Comparison of ENCODE assay signal across 21 cellular contexts in the genomic region with DNA sequence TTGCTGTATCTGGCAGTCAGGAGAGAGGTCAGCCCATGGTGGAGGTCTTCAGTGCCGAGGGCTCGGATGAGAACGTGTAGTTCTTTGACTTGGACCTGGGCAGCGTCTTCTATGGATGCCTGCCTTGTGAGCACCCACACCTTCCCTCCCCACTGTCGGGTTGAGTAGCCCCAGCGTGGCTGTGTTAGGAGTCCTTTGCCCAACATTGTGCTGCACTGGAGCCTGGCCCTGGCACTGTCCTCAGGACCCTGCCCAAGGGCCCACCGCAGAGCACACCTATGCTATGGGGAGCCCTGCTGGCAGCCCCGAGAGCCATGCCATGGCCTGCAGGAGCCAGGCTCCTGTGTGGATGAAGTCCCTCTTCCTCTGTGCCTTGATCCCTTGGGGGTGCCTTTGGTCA. TPM values are rescaled to one million over a fixed set of nuclear protein-coding genes. Genes with fewer than 3 reads are reported as not detected.
DNase-seq lines count a peak whose midpoint lies in the region; ATAC-seq, FAIRE-seq and TF ChIP-seq lines count a peak whose summit lies in the region.
"Had no signal": no experiment of that assay in that cellular context is flagged by ENCODE, and none has a peak within 500 bp of the region (broad histone marks: within the 10 kb centered on the region; RNA-seq: fewer than 3 reads in every experiment).

No MANE protein-coding gene starts in this region.

- no peak overlapping the region for H3K14ac ChIP-seq in IMR-90 (replicated peaks; ENCODE audit: low read depth, low read length)

- no peak overlapping the region for H2BK5ac ChIP-seq in IMR-90 (ENCODE audit: low read depth, low read length, poor library complexity, severe bottlenecking)

- H3K27ac Mint-ChIP-seq in astrocyte (ENCODE audit: unreplicated experiment) (peak overlapping the region; percentile 4), nephron (peak overlapping the region in 2 of 3 experiments; percentile 1 to 13)
- H3K27ac Mint-ChIP-seq: activated T-helper 2 cell treated with anti-CD3 and anti-CD28 coated beads, Interferon-gamma antibody, Interleukin-2, Interleukin-4, amounts not matched to agents 10 μg/mL and 5 μg/mL and 100 μg/mL, durations not matched to agents 14 hours and 24 hours and 36 hours had no signal

- no peak for TF ChIP-seq EP300 in SK-N-SH (IDR thresholded peaks at IDR 0.05; ENCODE audit: borderline replicate concordance in 1 of 2, low read depth in 1 of 2, low read length in 1 of 2)

- H3K9me2 ChIP-seq in SK-N-SH (no peaks in the 10 kb centered on the region), MM.1S (replicated peaks; ENCODE audit: insufficient read depth, low read length) (no peaks in the 10 kb centered on the region)

- no peak overlapping the region for H2AFZ ChIP-seq in SK-N-SH (ENCODE audit: low read depth)
- H2AFZ ChIP-seq in IMR-90 (replicated peaks; ENCODE audit: low read length, poor library complexity) = no peak overlapping the region
- H2AFZ ChIP-seq in astrocyte (ENCODE audit: low read depth, low read length) = no peak overlapping the region
- H2AFZ ChIP-seq in MM.1S (ENCODE audit: low read length) = no peak overlapping the region

- H3K9me3 Mint-ChIP-seq in astrocyte (ENCODE audit: unreplicated experiment) (no peaks in the 10 kb centered on the region), nephron (no peaks in the 10 kb centered on the region)
- H3K9me3 Mint-ChIP-seq: activated T-helper 2 cell treated with anti-CD3 and anti-CD28 coated beads, Interferon-gamma antibody, Interleukin-2, Interleukin-4, amounts not matched to agents 10 μg/mL and 5 μg/mL and 100 μg/mL, durations not matched to agents 14 hours and 24 hours and 36 hours had no signal

- 88% methylated on average over 4 of the region's 8 CpGs for WGBS in SK-N-SH (ENCODE audit: low lambda C conversion rate)
- 100% methylated on average over 3 of the region's 8 CpGs; no CpG with 5 or more reads in 1 of the 2 experiments for WGBS in IMR-90 (ENCODE audit: extremely low coverage in 2 of 2, insufficient read length in 1 of 2), 2 experiments

- ATAC-seq in SK-N-SH treated with all-trans-retinoic acid at 6 μM for 48 hours (no peak), IMR-90 (ENCODE audit: low read depth) (no peak), HG03565 (IDR thresholded peaks at IDR 0.05; ENCODE audit: unreplicated experiment) (no peak), HG03175 (IDR thresholded peaks at IDR 0.05; ENCODE audit: unreplicated experiment) (no peak)

- H2BK15ac ChIP-seq in IMR-90 (ENCODE audit: low read depth, low read length) = no peak overlapping the region

- peak overlapping the region; percentile 21; the same call in 1 of the 2 replicates for H3K23ac ChIP-seq in IMR-90 (ENCODE audit: low read depth, low read length)

- intact Hi-C loops in IMR-90 (cut with micrococcal nuclease) = no loop called here

- H4K20me1 ChIP-seq in SK-N-SH (ENCODE audit: insufficient read depth) = peaks cover 62% of the 10 kb centered on the region
- H4K20me1 ChIP-seq in IMR-90 (ENCODE audit: insufficient read depth, low read length) = peaks cover 47% of the 10 kb centered on the region
- peaks cover 78% of the 10 kb centered on the region for H4K20me1 ChIP-seq in astrocyte (ENCODE audit: insufficient read depth, low read length)
- peaks cover 8% of the 10 kb centered on the region for H4K20me1 ChIP-seq in MM.1S (ENCODE audit: insufficient read depth, low read length)

- H3F3A ChIP-seq in SK-N-SH (replicated peaks; ENCODE audit: insufficient read depth) = peaks cover 7% of the 10 kb centered on the region
- H3F3A ChIP-seq in MM.1S (ENCODE audit: insufficient read depth, low read length) = no peaks in the 10 kb centered on the region

- dilution Hi-C loops in IMR-90 (cut with HindIII; ENCODE audit: low sequenced_read_pairs, unreplicated experiment) = no loop called here

- CTCF ChIA-PET in SK-N-SH (lab: Yijun Ruan, JAX) = interaction anchor here (1.1 to 1.5 kb wide), 2 partner anchors 98 to 103 kb away, joined by 4 to 6 read pairs; no protein-coding TSS in a partner anchor
- CTCF ChIA-PET in IMR-90 (lab: Yijun Ruan, JAX) = interaction anchor here (1.4 kb wide), 1 partner anchor 39 kb away, joined by 4 read pairs; no protein-coding TSS in a partner anchor

- H2BK120ac ChIP-seq in IMR-90 (ENCODE audit: low read depth, low read length) = no peak overlapping the region

- H4K91ac ChIP-seq in IMR-90 (ENCODE audit: insufficient read depth, low read depth, low read length) = no peak overlapping the region

- peaks cover 39 to 80% of the 10 kb centered on the region in 2 experiments for H3K79me1 ChIP-seq in IMR-90 (ENCODE audit: low read depth in 1 of 2, low read length in 2 of 2)

- H3K4me3 ChIP-seq in SK-N-SH (ENCODE audit: low read depth in 2 of 2, low read length in 1 of 2) (no peak overlapping the region), IMR-90 (ENCODE audit: insufficient read depth, low read depth, low read length) (no peak overlapping the region), astrocyte (ENCODE audit: insufficient read depth, low read depth, low read length) (no peak overlapping the region), MM.1S (ENCODE audit: low read length) (no peak overlapping the region)
- H3K4me3 ChIP-seq: ascending aorta, coronary artery, SJSA1, thoracic aorta had no signal

- H2AK9ac ChIP-seq in IMR-90 (replicated peaks; ENCODE audit: low read depth, low read length, poor library complexity) = no peak overlapping the region

- H3K9me1 ChIP-seq in IMR-90 (ENCODE audit: insufficient read depth, low read length) = peaks cover 31% of the 10 kb centered on the region

- H3K4me1 ChIP-seq in SK-N-SH (ENCODE audit: control insufficient read depth in 1 of 2, insufficient read depth in 2 of 2, low read depth in 1 of 2, low read length in 1 of 2) (peaks cover 6 to 11% of the 10 kb centered on the region in 2 experiments), IMR-90 (ENCODE audit: control insufficient read depth, insufficient read depth, low read length) (peaks cover 11% of the 10 kb centered on the region), astrocyte (ENCODE audit: insufficient read depth, low read length) (peaks cover 18% of the 10 kb centered on the region), MM.1S (ENCODE audit: low read length) (peaks cover 12% of the 10 kb centered on the region; the same call in 1 of the 2 replicates)

- BruUV-seq in IMR-90 (replicated peaks; lab: Mats Ljungman, UMichigan) = no TSS peak

- no peak for TF ChIP-seq RAD21 in SK-N-SH (IDR thresholded peaks at IDR 0.05; ENCODE audit: low read length)
- TF ChIP-seq RAD21 in IMR-90 (IDR thresholded peaks at IDR 0.05; ENCODE audit: low read length) = no peak

- no peaks in the 10 kb centered on the region for H3K9me3 ChIP-seq in SK-N-SH
- H3K9me3 ChIP-seq in IMR-90 (ENCODE audit: control insufficient read depth, insufficient read depth, low read length) = no peaks in the 10 kb centered on the region
- H3K9me3 ChIP-seq in astrocyte (ENCODE audit: insufficient read depth, low read depth, low read length) = no peaks in the 10 kb centered on the region
- H3K9me3 ChIP-seq in MM.1S (replicated peaks; ENCODE audit: insufficient read depth, low read length) = no peaks in the 10 kb centered on the region
- H3K9me3 ChIP-seq: ascending aorta, SJSA1, thoracic aorta had no signal

- peak overlapping the region; percentile 16 to 45; a peak in 2 of 4 replicates for H3K27ac ChIP-seq in SK-N-SH (ENCODE audit: low read depth in 2 of 2, low read length in 1 of 2)
- no peak overlapping the region for H3K27ac ChIP-seq in IMR-90 (ENCODE audit: insufficient read depth, low read length)
- no peak overlapping the region for H3K27ac ChIP-seq in astrocyte (ENCODE audit: low read depth, low read length)
- no peak overlapping the region for H3K27ac ChIP-seq in MM.1S (ENCODE audit: low read length)
- H3K27ac ChIP-seq: 22Rv1, ascending aorta, C4-2B, coronary artery, SJSA1, thoracic aorta had no signal

- no peak for TF ChIP-seq CTCF in SK-N-SH (IDR thresholded peaks at IDR 0.05)
- TF ChIP-seq CTCF in IMR-90 (conservative IDR thresholded peaks at IDR 0.05; ENCODE audit: low read depth, low read length) = no peak
- TF ChIP-seq CTCF in astrocyte (IDR thresholded peaks at IDR 0.05; ENCODE audit: insufficient read depth, low read depth, low read length) = no peak
- no peak for TF ChIP-seq CTCF in nephron (IDR thresholded peaks at IDR 0.05; ENCODE audit: unreplicated experiment in 3 of 3)
- TF ChIP-seq CTCF in MM.1S (IDR thresholded peaks at IDR 0.05; ENCODE audit: low read length) = no peak

- FAIRE-seq in astrocyte (lab: Jason Lieb, UNC) = no peak
- FAIRE-seq: frontal cortex, GM18507, small intestine had no signal

- no peak overlapping the region for H3K4ac ChIP-seq in IMR-90 (ENCODE audit: low read depth, low read length)

- no peak overlapping the region for H4K8ac ChIP-seq in IMR-90 (ENCODE audit: low read depth in 2 of 2, low read length in 2 of 2)

- H3K9ac ChIP-seq in SK-N-SH = no peak overlapping the region
- H3K9ac ChIP-seq in IMR-90 (ENCODE audit: low read depth, low read length) = no peak overlapping the region
- H3K9ac ChIP-seq in astrocyte (ENCODE audit: low read length) = no peak overlapping the region
- H3K9ac ChIP-seq in MM.1S (ENCODE audit: low read length) = no peak overlapping the region

- no peak overlapping the region for H4K5ac ChIP-seq in IMR-90 (ENCODE audit: low read depth, low read length)

- no peak overlapping the region for H2BK20ac ChIP-seq in IMR-90 (ENCODE audit: low read depth, low read length)

- H3K36me3 ChIP-seq in SK-N-SH (replicated peaks in 1 of 2; ENCODE audit: control insufficient read depth in 1 of 2, insufficient read depth in 2 of 2, low read length in 1 of 2) (peaks cover 28 to 37% of the 10 kb centered on the region in 2 experiments), IMR-90 (ENCODE audit: control insufficient read depth, insufficient read depth, low read length) (peaks cover 26% of the 10 kb centered on the region), astrocyte (ENCODE audit: insufficient read depth, low read length) (peaks cover 13% of the 10 kb centered on the region), MM.1S (replicated peaks; ENCODE audit: insufficient read depth, low read length) (no peaks in the 10 kb centered on the region)
- H3K36me3 ChIP-seq: thoracic aorta had no signal

- no peak overlapping the region for H3K56ac ChIP-seq in IMR-90 (ENCODE audit: extremely low read depth, insufficient read depth, low read length)

- H3K27me3 ChIP-seq in SK-N-SH (ENCODE audit: insufficient read depth) = no peaks in the 10 kb centered on the region
- H3K27me3 ChIP-seq in IMR-90 (ENCODE audit: control insufficient read depth, insufficient read depth, low read length) = no peaks in the 10 kb centered on the region
- H3K27me3 ChIP-seq in astrocyte (ENCODE audit: insufficient read depth, low read length) = no peaks in the 10 kb centered on the region
- H3K27me3 ChIP-seq in MM.1S (replicated peaks; ENCODE audit: insufficient read depth, low read length) = no peaks in the 10 kb centered on the region
- H3K27me3 ChIP-seq: ascending aorta, SJSA1 had no signal

- H3K4me3 Mint-ChIP-seq in astrocyte (ENCODE audit: unreplicated experiment) (no peak overlapping the region), nephron (no peak overlapping the region)

- H3K4me1 Mint-ChIP-seq in astrocyte (ENCODE audit: low read depth, unreplicated experiment) = peaks cover 59% of the 10 kb centered on the region
- H3K4me1 Mint-ChIP-seq in nephron = no peaks in the 10 kb centered on the region

- 0 out of 2 replicates have a peak overlapping the region, but pooled peaks have one; percentile 56 for H3K4me2 ChIP-seq in SK-N-SH
- H3K4me2 ChIP-seq in IMR-90 (ENCODE audit: low read depth, low read length) = no peak overlapping the region
- H3K4me2 ChIP-seq in astrocyte (ENCODE audit: low read length) = peak overlapping the region; percentile 17
- H3K4me2 ChIP-seq in MM.1S (ENCODE audit: low read depth, low read length) = no peak overlapping the region

- no peak overlapping the region for H2AK5ac ChIP-seq in IMR-90 (ENCODE audit: low read depth, low read length)

- H3K79me2 ChIP-seq in SK-N-SH (ENCODE audit: insufficient read depth) = peaks cover 69% of the 10 kb centered on the region
- peaks cover 79% of the 10 kb centered on the region for H3K79me2 ChIP-seq in astrocyte (ENCODE audit: insufficient read depth, low read length)
- peaks cover 61% of the 10 kb centered on the region for H3K79me2 ChIP-seq in MM.1S (ENCODE audit: low read length)

- DNase-seq in SK-N-SH (no peak), IMR-90 (no peak), astrocyte (ENCODE audit: low read depth) (no peak), MM.1S (no peak)
- DNase-seq: H7, NCI-H1105, NCI-H748 treated with DMSO at 0.1 percent for 48 hours, small intestine had no signal

- in situ Hi-C loops in IMR-90 (cut with MboI; ENCODE audit: low sequenced_read_pairs) = no loop called here

- no peak overlapping the region for H3K18ac ChIP-seq in IMR-90 (ENCODE audit: low read depth, low read length)

- H3K27me3 Mint-ChIP-seq in astrocyte (ENCODE audit: low read depth, unreplicated experiment) = no peaks in the 10 kb centered on the region
- no peaks in the 10 kb centered on the region for H3K27me3 Mint-ChIP-seq in nephron (ENCODE audit: low read depth)

- POLR2A ChIA-PET in SK-N-SH (lab: Yijun Ruan, JAX) (no interaction called here), IMR-90 (lab: Charles Lee; ENCODE audit: unreplicated experiment) (no interaction called here)

- H3K36me3 Mint-ChIP-seq in astrocyte (ENCODE audit: low read depth, unreplicated experiment) (peaks cover 10% of the 10 kb centered on the region), nephron (ENCODE audit: low read depth) (peaks cover 21% of the 10 kb centered on the region)

- TF ChIP-seq POLR2A in IMR-90 (IDR thresholded peaks at IDR 0.05; ENCODE audit: low read depth, low read length) = no peak

RNA-seq across cellular contexts. Expression of gene SLC25A29, which starts 26.7 kb away (rescaled TPM):
- polyA plus RNA-seq in SK-N-SH (2012; rRNA removed) (66.9 and 84.6 TPM in 2 replicates), IMR-90 (2012; rRNA removed) (37.7 and 42.6 TPM in 2 replicates)
- 13.9 and 26.7 TPM in 2 replicates for polyA plus RNA-seq in SK-N-SH (2012; cell fraction: cytosol; rRNA removed)
- 442 and 628 TPM in 2 replicates for polyA plus RNA-seq in SK-N-SH (2012; cell fraction: nucleus; rRNA removed)
- total RNA-seq in IMR-90 (2012; rRNA removed) (6.5 and 6.9 TPM in 2 replicates), astrocyte (24.3 and 30.2 TPM in 2 replicates)
- polyA plus RNA-seq in IMR-90 (2012; cell fraction: cytosol; rRNA removed) = 17.9 and 46.0 TPM in 2 replicates
- polyA plus RNA-seq in IMR-90 (2012; cell fraction: nucleus; rRNA removed; ENCODE audit: low replicate concordance) = 218 and 643 TPM in 2 replicates

RNA-seq across cellular contexts. Expression of gene YY1, which starts 40.6 kb away (rescaled TPM):
- 18.1 and 18.6 TPM in 2 replicates for polyA plus RNA-seq in SK-N-SH (2012; rRNA removed)
- polyA plus RNA-seq in SK-N-SH (2012; cell fraction: cytosol; rRNA removed) = 23.4 and 25.2 TPM in 2 replicates
- 32.0 and 38.8 TPM in 2 replicates for polyA plus RNA-seq in SK-N-SH (2012; cell fraction: nucleus; rRNA removed)
- total RNA-seq in IMR-90 (2012; rRNA removed) = 26.7 and 29.9 TPM in 2 replicates
- polyA plus RNA-seq in IMR-90 (2012; rRNA removed) = 21.1 and 21.7 TPM in 2 replicates
- 14.4 and 15.6 TPM in 2 replicates for polyA plus RNA-seq in IMR-90 (2012; cell fraction: cytosol; rRNA removed)
- 20.1 and 46.1 TPM in 2 replicates for polyA plus RNA-seq in IMR-90 (2012; cell fraction: nucleus; rRNA removed; ENCODE audit: low replicate concordance)
- 84.5 and 87.5 TPM in 2 replicates for total RNA-seq in astrocyte

RNA-seq across cellular contexts. Expression of gene SLC25A47, which starts 43.6 kb away (rescaled TPM):
- polyA plus RNA-seq in SK-N-SH (2012; rRNA removed) (not detected in 2 replicates), IMR-90 (2012; rRNA removed) (not detected in 2 replicates)
- not detected in 2 replicates for polyA plus RNA-seq in SK-N-SH (2012; cell fraction: cytosol; rRNA removed)
- polyA plus RNA-seq in SK-N-SH (2012; cell fraction: nucleus; rRNA removed) = 0.06 TPM in 1 of 2 replicates, not detected in the other
- total RNA-seq in IMR-90 (2012; rRNA removed) (not detected in 2 replicates), astrocyte (not detected in 2 replicates)
- polyA plus RNA-seq in IMR-90 (2012; cell fraction: cytosol; rRNA removed) = 0.02 TPM in 1 of 2 replicates, not detected in the other
- polyA plus RNA-seq in IMR-90 (2012; cell fraction: nucleus; rRNA removed; ENCODE audit: low replicate concordance) = 0.10 TPM in 1 of 2 replicates, not detected in the other
- total RNA-seq: activated T-helper 2 cell treated with anti-CD3 and anti-CD28 coated beads, Interferon-gamma antibody, Interleukin-2, Interleukin-4, amounts not matched to agents 10 μg/mL and 5 μg/mL and 100 μg/mL, durations not matched to agents 14 hours and 24 hours and 36 hours; ascending aorta; frontal cortex; SJSA1; thoracic aorta had no signal

Comparison
In these comparisons a context has a peak if more than half of its experiments do, and no peak if none do; other contexts are left out.
1. H3K27ac ChIP-seq: peak in SK-N-SH (2 of 2); none in IMR-90 (single experiment), astrocyte (single experiment) and MM.1S (single experiment).
2. H3K4me2 ChIP-seq: peak in SK-N-SH (single experiment) and astrocyte (single experiment); none in IMR-90 (single experiment) and MM.1S (single experiment).